Comparison of ENCODE assay signal across 8 cellular contexts in genomic region chr6:25788305-25788922, GRCh38. TPM values are rescaled to one million over a fixed set of nuclear protein-coding genes. Genes with fewer than 3 reads are reported as not detected.
DNase-seq lines count a peak whose midpoint lies in the region; ATAC-seq, FAIRE-seq and TF ChIP-seq lines count a peak whose summit lies in the region.

No MANE protein-coding gene starts in this region.

- POLR2A ChIA-PET in GM12878 (lab: Charles Lee) = no interaction called here

- H3K9ac ChIP-seq in GM12878 (ENCODE audit: control insufficient read depth, insufficient read depth, low read length) = no peak overlapping the region

- peak; percentile 58 for TF ChIP-seq RAD21 in GM12878 (IDR thresholded peaks at IDR 0.05; ENCODE audit: insufficient read depth, low read depth, low read length)

- H3K27me3 ChIP-seq in GM12878 (replicated peaks in 1 of 2; ENCODE audit: control insufficient read depth in 2 of 2, insufficient read depth in 2 of 2, low read length in 1 of 2) (no peaks in the 10 kb centered on the region; a peak in 1 of 4 replicates), right lobe of liver (no peaks in the 10 kb centered on the region)

- TF ChIP-seq CTCF in GM12878 (IDR thresholded peaks at IDR 0.05 in 2 of 3, conservative IDR thresholded peaks at IDR 0.05 in 1 of 3; ENCODE audit: control insufficient read depth in 2 of 3, extremely low read depth in 1 of 3, insufficient read depth in 1 of 3, low read depth in 3 of 3, low read length in 3 of 3) (peak; percentile 55 to 69 (median 56); a peak in 5 of 6 replicates), right lobe of liver (IDR thresholded peaks at IDR 0.05) (peak; percentile 47 to 67 (median 64))

- H3K4me3 ChIP-seq in GM12878 (no peak overlapping the region), right lobe of liver (no peak overlapping the region)

- H3K27ac ChIP-seq in GM12878 (ENCODE audit: control insufficient read depth, insufficient read depth) (no peak overlapping the region), right lobe of liver (no peak overlapping the region)

- no TSS peak for BruUV-seq in GM12878 (replicated peaks; lab: Mats Ljungman, UMichigan)

- in situ Hi-C loops in GM12878 (cut with MboI) = no loop called here

- ATAC-seq in HG02798 (IDR thresholded peaks at IDR 0.05; ENCODE audit: poor library complexity, unreplicated experiment) (peak; percentile 53), SK-N-SH treated with all-trans-retinoic acid at 6 μM for 48 hours (peak; percentile 89), GM12878 (peak; percentile 82), right lobe of liver (peak; percentile 98 to 99 (median 99)), HG02973 (IDR thresholded peaks at IDR 0.05; ENCODE audit: unreplicated experiment) (no peak), GM21515 (IDR thresholded peaks at IDR 0.05; ENCODE audit: unreplicated experiment) (no peak)

- H3K9me3 ChIP-seq in GM12878 (replicated peaks; ENCODE audit: control insufficient read depth, insufficient read depth, low read length) (no peaks in the 10 kb centered on the region), right lobe of liver (no peaks in the 10 kb centered on the region)

- 25% methylated on average over 4 of the region's 4 CpGs for WGBS in GM12878 (ENCODE audit: insufficient coverage, insufficient replicate concordance, low lambda C conversion rate, missing lambda C conversion rate)
- WGBS in right lobe of liver (ENCODE audit: insufficient coverage, low coverage, low lambda C conversion rate, missing lambda C conversion rate) = 40% methylated on average over 2 of the region's 4 CpGs

- H3K4me2 ChIP-seq in GM12878 (ENCODE audit: control insufficient read depth, insufficient read depth) = no peak overlapping the region

- SMC1A ChIA-PET in GM12878 (lab: Charles Lee; ENCODE audit: uncharacterized antibody, unreplicated experiment) = interaction anchor here (1.0 to 6.2 kb wide), 7 partner anchors 15 to 308 kb away, joined by 3 to 39 read pairs (median 3); no protein-coding TSS in a partner anchor

- no peak for TF ChIP-seq EP300 in GM12878 (IDR thresholded peaks at IDR 0.05; ENCODE audit: borderline replicate concordance in 1 of 2, control insufficient read depth in 1 of 2, low read depth in 2 of 2, low read length in 2 of 2)

- peak; percentile 81 for DNase-seq in DMS53 (lab: John Stamatoyannopoulos, UW)
- DNase-seq in GM12878 (ENCODE audit: low read depth, low spot score) = no peak
- peak; percentile 46 to 76 (median 59) for DNase-seq in right lobe of liver
- DNase-seq in stromal cell of bone marrow (ENCODE audit: low read depth) = peak; percentile 22

- CTCF ChIA-PET in GM12878 (lab: Yijun Ruan, JAX) = interaction anchor here (0.9 to 6.7 kb wide), 26 partner anchors 13 to 222 kb away, joined by 3 to 89 read pairs (median 4); no protein-coding TSS in a partner anchor

- H3K36me3 ChIP-seq in GM12878 (ENCODE audit: control insufficient read depth in 2 of 2, insufficient read depth in 2 of 2, low read length in 1 of 2) (no peaks in the 10 kb centered on the region), right lobe of liver (no peaks in the 10 kb centered on the region)

- no peak overlapping the region for H2AFZ ChIP-seq in GM12878 (ENCODE audit: control insufficient read depth, low read depth, low read length)

- intact Hi-C loops in GM12878 (cut with micrococcal nuclease; ENCODE audit: unreplicated experiment) (loop anchor here (1.0 to 5.0 kb wide), 3 partner anchors 154 to 215 kb away; no protein-coding TSS in a partner anchor), right lobe of liver (cut with DNase I) (no loop called here)

- H3K4me1 ChIP-seq in GM12878 (ENCODE audit: control insufficient read depth, insufficient read depth, low read length) = no peaks in the 10 kb centered on the region
- no peaks in the 10 kb centered on the region for H3K4me1 ChIP-seq in right lobe of liver

- H3K79me2 ChIP-seq in GM12878 (ENCODE audit: control insufficient read depth, insufficient read depth, low read length) = no peaks in the 10 kb centered on the region

- TF ChIP-seq POLR2A in GM12878 (IDR thresholded peaks at IDR 0.05; ENCODE audit: low read depth, low read length) (no peak), right lobe of liver (IDR thresholded peaks at IDR 0.05) (no peak)

- no peaks in the 10 kb centered on the region for H4K20me1 ChIP-seq in GM12878 (ENCODE audit: control insufficient read depth, insufficient read depth)

- FAIRE-seq in GM12878 (lab: Jason Lieb, UNC) = no peak

- RAD21 ChIA-PET in GM12878 (lab: Charles Lee; ENCODE audit: unreplicated experiment) = interaction anchor here (0.7 to 1.8 kb wide), 2 partner anchors 155 to 216 kb away, joined by 3 to 5 read pairs; no protein-coding TSS in a partner anchor

TF ChIP-seq in SK-N-SH treated with all-trans-retinoic acid at 6 μM for 48 hours, 23 proteins besides CTCF, POLR2A, EP300 and RAD21 (continues in another document):
- TF ChIP-seq ESRRG (CRISPR knock-in tag; IDR thresholded peaks at IDR 0.05) = no peak
- TF ChIP-seq PATZ1 (CRISPR knock-in tag; IDR thresholded peaks at IDR 0.05; ENCODE audit: borderline replicate concordance) = no peak

TF ChIP-seq in GM12878, 131 proteins besides CTCF, POLR2A, EP300 and RAD21:
- no peak for TF ChIP-seq RAD51 (IDR thresholded peaks at IDR 0.05)
- TF ChIP-seq SMC3 (IDR thresholded peaks at IDR 0.05; ENCODE audit: borderline replicate concordance, low read length) = peak; percentile 69; the same call in 1 of the 2 replicates

RNA-seq across cellular contexts. Expression of gene SLC17A4, which starts 33.9 kb away (rescaled TPM):
- total RNA-seq in GM12878 (2013; cell fraction: nucleolus; rRNA removed) = not detected in 2 replicates
- total RNA-seq in GM12878 (2014; rRNA removed) (not detected in 2 replicates), GM12878 (2014; rRNA removed; fragmentation: Illumina TruSeq; extraction: Trizol) (not detected in 2 replicates), GM12878 (2021) (0.05 TPM in 1 of 2 replicates, not detected in the other), right lobe of liver (10 to 100 TPM in 4 of 6 experiments, 1 to 10 TPM in 2; 6.8 to 23.7 (median 19.5) TPM)
- not detected for polyA plus RNA-seq in GM12878 (2011; ENCODE audit: low read depth)
- polyA plus RNA-seq in GM12878 (2011; rRNA removed) (not detected in 2 replicates), GM12878 (2014; fragmentation: Illumina TruSeq; extraction: Trizol) (not detected in 2 replicates), GM12878 (2014; fragmentation: Nextera tagmentation; extraction: Ambion mirVana) (not detected), GM12878 (2014; rRNA removed) (not detected in 2 replicates), GM12878 (2016; fragmentation: Nextera tagmentation; extraction: Ambion mirVana) (not detected)
- polyA plus RNA-seq in GM12878 (2011; cell fraction: cytosol; rRNA removed) = not detected in 2 replicates
- polyA plus RNA-seq in GM12878 (2011; cell fraction: nucleus; rRNA removed) = not detected in 2 replicates
- not detected in 2 replicates for polyA plus RNA-seq in GM12878 (2012)
- polyA minus RNA-seq in GM12878 (2011; rRNA and poly(A)+ RNA removed) = not detected in 2 replicates
- not detected in 2 replicates for polyA minus RNA-seq in GM12878 (2011; cell fraction: cytosol; rRNA and poly(A)+ RNA removed)
- not detected in 2 replicates for polyA minus RNA-seq in GM12878 (2011; cell fraction: nucleus; rRNA and poly(A)+ RNA removed)

RNA-seq across cellular contexts. Expression of gene SLC17A1, which starts 43.4 kb away (rescaled TPM):
- not detected in 2 replicates for total RNA-seq in GM12878 (2013; cell fraction: nucleolus; rRNA removed)
- not detected in 2 replicates for total RNA-seq in GM12878 (2014; rRNA removed)
- total RNA-seq in GM12878 (2014; rRNA removed; fragmentation: Illumina TruSeq; extraction: Trizol) = not detected in 2 replicates
- total RNA-seq in GM12878 (2021) = not detected in 2 replicates
- not detected for polyA plus RNA-seq in GM12878 (2011; ENCODE audit: low read depth)
- not detected in 2 replicates for polyA plus RNA-seq in GM12878 (2011; rRNA removed)
- not detected in 2 replicates for polyA plus RNA-seq in GM12878 (2011; cell fraction: cytosol; rRNA removed)
- not detected in 2 replicates for polyA plus RNA-seq in GM12878 (2011; cell fraction: nucleus; rRNA removed)
- polyA plus RNA-seq in GM12878 (2012) = not detected in 2 replicates
- not detected in 2 replicates for polyA plus RNA-seq in GM12878 (2014; fragmentation: Illumina TruSeq; extraction: Trizol)
- not detected for polyA plus RNA-seq in GM12878 (2014; fragmentation: Nextera tagmentation; extraction: Ambion mirVana)
- polyA plus RNA-seq in GM12878 (2014; rRNA removed) = not detected in 2 replicates
- not detected for polyA plus RNA-seq in GM12878 (2016; fragmentation: Nextera tagmentation; extraction: Ambion mirVana)
- polyA minus RNA-seq in GM12878 (2011; rRNA and poly(A)+ RNA removed) = not detected in 2 replicates
- not detected in 2 replicates for polyA minus RNA-seq in GM12878 (2011; cell fraction: cytosol; rRNA and poly(A)+ RNA removed)
- not detected in 2 replicates for polyA minus RNA-seq in GM12878 (2011; cell fraction: nucleus; rRNA and poly(A)+ RNA removed)
- 10 to 100 TPM; 10.5 to 22.8 (median 14.5) TPM for total RNA-seq in right lobe of liver

Comparison
In these comparisons a context has a peak if more than half of its experiments do, and no peak if none do; other contexts are left out.
1. ATAC-seq: peak in HG02798 (single experiment), SK-N-SH treated with all-trans-retinoic acid at 6 μM for 48 hours (single experiment), GM12878 (single experiment) and right lobe of liver (4 of 4); none in HG02973 (single experiment) and GM21515 (single experiment).
2. RNA of gene SLC17A4, which starts 33.9 kb away (total RNA-seq): 6.8 to 23.7 TPM in right lobe of liver; 0.05 TPM in GM12878; every median in the first group is over 4 times any median in the second.
3. RNA of gene SLC17A1, which starts 43.4 kb away (total RNA-seq): 10.5 to 22.8 TPM in right lobe of liver; not detected in GM12878; every median in the first group is over 10 times any median in the second.